11 cellular contexts compared by ENCODE assay signal in the genomic region with DNA sequence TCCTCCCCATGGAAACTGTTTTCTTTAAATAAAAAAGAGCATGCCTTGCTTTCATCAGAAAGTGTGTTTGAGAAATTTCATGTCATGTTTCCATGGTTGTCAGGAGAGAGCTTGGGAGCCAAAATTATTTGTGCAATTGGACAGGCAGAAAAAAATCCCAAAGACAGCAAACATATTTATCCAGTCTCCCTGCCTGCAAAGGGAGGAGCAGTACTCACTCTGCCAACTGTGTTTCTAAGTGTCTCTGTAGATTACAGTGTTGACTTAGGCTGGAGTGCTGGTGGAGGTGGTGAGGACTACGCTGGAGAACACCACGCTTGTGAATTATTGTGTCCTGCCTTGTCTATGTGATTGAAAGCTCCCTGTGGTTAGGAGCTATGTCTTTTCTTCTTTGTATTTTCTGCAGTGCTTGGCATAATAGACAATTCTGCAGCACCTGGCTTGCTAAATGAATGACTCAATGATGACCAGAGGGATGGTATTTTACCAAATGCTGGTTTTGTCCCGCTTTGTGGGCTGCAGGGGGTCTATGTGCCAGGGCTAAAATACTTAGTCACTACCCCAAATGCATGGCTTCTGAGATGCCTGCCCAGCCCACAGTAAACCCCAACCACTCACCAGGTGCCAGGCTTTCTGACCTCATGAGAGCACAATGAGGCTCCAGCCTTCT. TPM values are rescaled to one million over a fixed set of nuclear protein-coding genes. Genes with fewer than 3 reads are reported as not detected.
A peak's percentile ranks its signal among the peaks of the same experiment; 100 is the strongest.
DNase-seq lines count a peak whose midpoint lies in the region; ATAC-seq, FAIRE-seq and TF ChIP-seq lines count a peak whose summit lies in the region.
"Had no signal": no experiment of that assay in that cellular context is flagged by ENCODE, and none has a peak within 500 bp of the region (broad histone marks: within the 10 kb centered on the region; RNA-seq: fewer than 3 reads in every experiment).

No MANE protein-coding gene starts in this region.

- peaks cover 26% of the 10 kb centered on the region for H3K4me1 ChIP-seq in body of pancreas
- peaks cover 17% of the 10 kb centered on the region for H3K4me1 ChIP-seq in keratinocyte (ENCODE audit: control insufficient read depth, extremely low read depth, insufficient read depth, low read length)
- H3K4me1 ChIP-seq in stomach smooth muscle (ENCODE audit: control insufficient read depth, insufficient read depth, low read length), result peaks cover 64% of the 10 kb centered on the region
- H3K4me1 ChIP-seq in kidney (ENCODE audit: control insufficient read depth in 1 of 2, insufficient read depth in 1 of 2, low read depth in 1 of 2, low read length in 2 of 2), result no peaks in the 10 kb centered on the region

- no peaks in the 10 kb centered on the region for H4K20me1 ChIP-seq in keratinocyte (ENCODE audit: control insufficient read depth, extremely low read depth, insufficient read depth, low read length)

- H3K9me3 ChIP-seq in body of pancreas, result no peaks in the 10 kb centered on the region
- H3K9me3 ChIP-seq in keratinocyte (ENCODE audit: control insufficient read depth, low read depth, low read length), result peaks cover 2% of the 10 kb centered on the region
- no peaks in the 10 kb centered on the region for H3K9me3 ChIP-seq in stomach smooth muscle (ENCODE audit: control insufficient read depth in 2 of 2, low read length in 2 of 2)
- H3K9me3 ChIP-seq in kidney (ENCODE audit: control insufficient read depth in 1 of 2, low read length in 2 of 2), result no peaks in the 10 kb centered on the region

- WGBS in body of pancreas, 2 donors, result 48 to 53% methylated on average over 3 of the region's 3 CpGs

- no peak for TF ChIP-seq POLR2A in body of pancreas (IDR thresholded peaks at IDR 0.05)

- DNase-seq in M059J (ENCODE audit: low read depth) (peak; percentile 84), body of pancreas (peak in 1 of 4 donors; percentile 58), keratinocyte (ENCODE audit: low read depth, low spot score) (no peak), SK-N-DZ (ENCODE audit: low spot score) (no peak), kidney (no peak), iPS-NIHi7 (ENCODE audit: extremely low spot score) (no peak), cerebellar cortex (ENCODE audit: low spot score) (no peak)
- DNase-seq: activated CD4-positive, CD25-positive, alpha-beta regulatory T cell; activated effector memory CD4-positive, alpha-beta T cell treated with anti-CD3 and anti-CD28 coated beads, Interleukin-2, amount 50 U/mL, for 16 hours had no signal

- no peaks in the 10 kb centered on the region for H3K9me1 ChIP-seq in keratinocyte (ENCODE audit: control insufficient read depth, extremely low read depth, insufficient read depth, low read length)

- no peak overlapping the region for H2AFZ ChIP-seq in keratinocyte (ENCODE audit: control insufficient read depth, low read length)

- FAIRE-seq in keratinocyte (lab: Jason Lieb, UNC) (peak; percentile 48), kidney (lab: Jason Lieb, UNC) (no peak)

- H3K27me3 ChIP-seq in body of pancreas (no peaks in the 10 kb centered on the region), keratinocyte (ENCODE audit: control insufficient read depth, extremely low read depth, insufficient read depth, low read length) (no peaks in the 10 kb centered on the region), stomach smooth muscle (ENCODE audit: control insufficient read depth in 1 of 2, insufficient read depth in 2 of 2, low read length in 2 of 2) (no peaks in the 10 kb centered on the region)

- intact Hi-C loops in body of pancreas (cut with DNase I) (no loop called here), kidney (cut with DNase I) (no loop called here)

- H3K36me3 ChIP-seq in body of pancreas (replicated peaks in 1 of 2; ENCODE audit: insufficient read depth in 1 of 2, low read depth in 2 of 2) (no peaks in the 10 kb centered on the region), keratinocyte (ENCODE audit: control insufficient read depth in 2 of 2, extremely low read depth in 1 of 2, insufficient read depth in 2 of 2, low read length in 2 of 2) (no peaks in the 10 kb centered on the region), stomach smooth muscle (ENCODE audit: control insufficient read depth in 2 of 2, insufficient read depth in 2 of 2, low read length in 2 of 2) (peaks cover 23 to 26% of the 10 kb centered on the region in 2 donors), kidney (ENCODE audit: control insufficient read depth in 1 of 2, insufficient read depth in 2 of 2, low read length in 2 of 2) (no peaks in the 10 kb centered on the region)

- H3K4me3 ChIP-seq in body of pancreas (no peak overlapping the region), keratinocyte (ENCODE audit: control insufficient read depth in 2 of 3, extremely low read depth in 1 of 3, insufficient read depth in 2 of 3, low read depth in 1 of 3, low read length in 3 of 3) (no peak overlapping the region), stomach smooth muscle (ENCODE audit: low read length in 2 of 2) (no peak overlapping the region), kidney (ENCODE audit: low read length in 2 of 2) (no peak overlapping the region)

- no peaks in the 10 kb centered on the region for H3K79me2 ChIP-seq in keratinocyte (ENCODE audit: control insufficient read depth, insufficient read depth, low read length)

- peak overlapping the region; percentile 31 for H3K4me2 ChIP-seq in keratinocyte (ENCODE audit: control insufficient read depth, extremely low read depth, insufficient read depth, low read depth, low read length)

- H3K27ac ChIP-seq in body of pancreas, result no peak overlapping the region
- no peak overlapping the region for H3K27ac ChIP-seq in keratinocyte (ENCODE audit: control insufficient read depth, insufficient read depth, low read length)
- peak overlapping the region; percentile 53 for H3K27ac ChIP-seq in stomach smooth muscle (ENCODE audit: low read length)
- no peak overlapping the region for H3K27ac ChIP-seq in kidney (ENCODE audit: low read depth in 2 of 2, low read length in 2 of 2)

- ATAC-seq in body of pancreas, result peak; percentile 65
- ATAC-seq: Panc1 had no signal

- dilution Hi-C loops in keratinocyte (cut with MboI; ENCODE audit: extremely low pct_ligation_motif_present, low sequenced_read_pairs), result no loop called here

- TF ChIP-seq CTCF in body of pancreas (IDR thresholded peaks at IDR 0.05) (no peak), keratinocyte (optimal IDR thresholded peaks at IDR 0.05 in 1 of 3, IDR thresholded peaks at IDR 0.05 in 1 of 3, conservative IDR thresholded peaks at IDR 0.05 in 1 of 3; ENCODE audit: extremely low read depth in 1 of 3, insufficient read depth in 2 of 3, low read length in 3 of 3) (no peak), kidney (IDR thresholded peaks at IDR 0.05; ENCODE audit: borderline replicate concordance, extremely low read depth, insufficient read depth) (no peak)

- H3K9ac ChIP-seq in keratinocyte (ENCODE audit: control insufficient read depth, extremely low read depth, insufficient read depth, low read length) (no peak overlapping the region), stomach smooth muscle (ENCODE audit: low read length in 2 of 2) (no peak overlapping the region), kidney (ENCODE audit: low read length in 2 of 2) (no peak overlapping the region)

RNA-seq across cellular contexts. Expression of gene BOC, which starts 50.8 kb away (rescaled TPM):
- 5.0 and 12.5 TPM in 2 replicates for total RNA-seq in M059J (2014; rRNA removed; shearing (Covaris generic))
- total RNA-seq in body of pancreas (10 to 100 TPM; 22.7 to 29.6 TPM), kidney (22.2 TPM)
- polyA plus RNA-seq in keratinocyte (9.3 to 11.3 TPM (median 11.2 TPM) in 3 replicates), kidney (ENCODE audit: insufficient read depth, low read depth, low replicate concordance) (6.1 TPM)
- 7.9 TPM for polyA plus RNA-seq in keratinocyte (2011; ENCODE audit: low read depth)
- 8.5 and 12.4 TPM in 2 replicates for polyA plus RNA-seq in keratinocyte (2011; cell fraction: cytosol; rRNA removed)
- polyA plus RNA-seq in keratinocyte (2011; cell fraction: nucleus; rRNA removed), result 17.8 and 22.0 TPM in 2 replicates
- 5.5 and 8.0 TPM in 2 replicates for polyA plus RNA-seq in keratinocyte (2012; ENCODE audit: low replicate concordance)
- 16.0 to 20.6 TPM (median 16.2 TPM) in 3 replicates for polyA minus RNA-seq in keratinocyte
- 5.9 TPM for polyA minus RNA-seq in keratinocyte (2011; cell fraction: cytosol; rRNA and poly(A)+ RNA removed)
- polyA minus RNA-seq in keratinocyte (2011; cell fraction: nucleus; rRNA and poly(A)+ RNA removed), result 16.7 and 20.6 TPM in 2 replicates
- polyA plus RNA-seq in SK-N-DZ (2014; cell fraction: cytosol; rRNA removed), result 4.7 and 5.0 TPM in 2 replicates
- polyA plus RNA-seq in SK-N-DZ (2014; cell fraction: nucleus; rRNA removed), result 7.2 and 11.3 TPM in 2 replicates
